ENCODE assay signal across 1 cellular context in genomic region chr10:112701528-112702295, GRCh38.
TF ChIP-seq lines count a peak whose summit lies in the region.

No MANE protein-coding gene starts in this region.

TF ChIP-seq in HepG2, 621 proteins besides CTCF, POLR2A, EP300 and RAD21 (continued from another document):
- no peak for TF ChIP-seq STAG1 (CRISPR knock-in tag; IDR thresholded peaks at IDR 0.05)
- no peak for TF ChIP-seq ZFP82 (CRISPR knock-in tag; IDR thresholded peaks at IDR 0.05; ENCODE audit: borderline replicate concordance)
- no peak for TF ChIP-seq GZF1 (CRISPR knock-in tag; IDR thresholded peaks at IDR 0.05)
- peak; percentile 21; the same call in 1 of the 2 replicates for TF ChIP-seq ARID5B (CRISPR knock-in tag; IDR thresholded peaks at IDR 0.05)
- no peak for TF ChIP-seq THAP9 (CRISPR knock-in tag; IDR thresholded peaks at IDR 0.05; ENCODE audit: borderline replicate concordance)
- no peak for TF ChIP-seq CREB3 (CRISPR knock-in tag; IDR thresholded peaks at IDR 0.05)
- no peak for TF ChIP-seq ZBTB2 (CRISPR knock-in tag; IDR thresholded peaks at IDR 0.05; ENCODE audit: low read depth)
- TF ChIP-seq ZNF543 (CRISPR knock-in tag; IDR thresholded peaks at IDR 0.05): no peak
- TF ChIP-seq ZFP41 (CRISPR knock-in tag; IDR thresholded peaks at IDR 0.05; ENCODE audit: borderline replicate concordance): no peak
- no peak for TF ChIP-seq ZFAT (CRISPR knock-in tag; conservative IDR thresholded peaks at IDR 0.05)
- peak; percentile 80 for TF ChIP-seq ELF3 (CRISPR knock-in tag; IDR thresholded peaks at IDR 0.05)
- TF ChIP-seq THRA (CRISPR knock-in tag; IDR thresholded peaks at IDR 0.05; ENCODE audit: borderline replicate concordance): no peak
